ENCODE assay signal across 17 cellular contexts in genomic region chr1:59085101-59085500, GRCh38.
DNase-seq lines count a peak whose midpoint lies in the region; ATAC-seq, FAIRE-seq and TF ChIP-seq lines count a peak whose summit lies in the region.
"Had no signal": no experiment of that assay in that cellular context is flagged by ENCODE, and none has a peak within 500 bp of the region (broad histone marks: within the 10 kb centered on the region; RNA-seq: fewer than 3 reads in every experiment).

No MANE protein-coding gene starts in this region.

- H3K18ac ChIP-seq in H1 (ENCODE audit: extremely low read depth, low read length), result no peak overlapping the region
- no peak overlapping the region for H3K18ac ChIP-seq in mesendoderm (ENCODE audit: low read length)

- H3K9me3 ChIP-seq in DND-41 (ENCODE audit: insufficient read depth, low read length, severe bottlenecking) (no peaks in the 10 kb centered on the region), H1 (ENCODE audit: insufficient read depth in 2 of 2, low read depth in 1 of 2, low read length in 1 of 2) (no peaks in the 10 kb centered on the region)
- H3K9me3 ChIP-seq: HAP-1 had no signal

- no peak overlapping the region for H3K14ac ChIP-seq in H1 (ENCODE audit: insufficient read length)

- H3K4me1 ChIP-seq in DND-41 (ENCODE audit: insufficient read depth, low read length) (peaks cover 21% of the 10 kb centered on the region), H1 (replicated peaks in 1 of 4; ENCODE audit: control insufficient read depth in 3 of 4, insufficient read depth in 4 of 4, low read length in 3 of 4) (peaks cover 2 to 9% (median 4%) of the 10 kb centered on the region in 4 experiments), mesendoderm (ENCODE audit: control insufficient read depth, low read depth, low read length) (peaks cover 3% of the 10 kb centered on the region)
- H3K4me1 ChIP-seq: HAP-1 had no signal

- TF ChIP-seq CTCF in DND-41 (IDR thresholded peaks at IDR 0.05; ENCODE audit: borderline replicate concordance, extremely low read depth, low read length, poor library complexity, severe bottlenecking), result no peak
- TF ChIP-seq CTCF in H1 (IDR thresholded peaks at IDR 0.05; ENCODE audit: control extremely low read depth in 1 of 3, insufficient read depth in 1 of 3, low read depth in 1 of 3, low read length in 3 of 3), result no peak

- H2BK120ac ChIP-seq in H1 (replicated peaks; ENCODE audit: low read depth, low read length), result peak overlapping the region; percentile 35
- H2BK120ac ChIP-seq in mesendoderm (ENCODE audit: low read depth, low read length), result no peak overlapping the region

- CTCF ChIA-PET in H1 (lab: Charles Lee; ENCODE audit: partially characterized antibody), result interaction anchor here (0.7 to 1.2 kb wide), 2 partner anchors 14 to 861 kb away, joined by 3 read pairs; no protein-coding TSS in a partner anchor

- no peak overlapping the region for H3K9ac ChIP-seq in DND-41 (ENCODE audit: low read depth, low read length)
- H3K9ac ChIP-seq in H1 (replicated peaks in 1 of 4; ENCODE audit: extremely low read depth in 1 of 4, low read depth in 3 of 4, low read length in 3 of 4), result no peak overlapping the region
- H3K9ac ChIP-seq in mesendoderm (ENCODE audit: low read length), result no peak overlapping the region
- H3K9ac ChIP-seq: BLaER1 had no signal

- TF ChIP-seq RAD21 in H1 (IDR thresholded peaks at IDR 0.05 in 1 of 2, conservative IDR thresholded peaks at IDR 0.05 in 1 of 2; ENCODE audit: low read depth in 2 of 2, low read length in 2 of 2), result no peak

- H3K79me1 ChIP-seq in H1 (ENCODE audit: low read depth, low read length) (no peaks in the 10 kb centered on the region), mesendoderm (ENCODE audit: low read length) (no peaks in the 10 kb centered on the region)

- peak overlapping the region; percentile 99 for H2BK20ac ChIP-seq in H1 (ENCODE audit: low read length)

- ATAC-seq in DND-41 (ENCODE audit: insufficient read depth, low read depth) (no peak), HG02884 (IDR thresholded peaks at IDR 0.05; ENCODE audit: unreplicated experiment) (no peak)
- ATAC-seq: GM12878, HepG2 had no signal

- no peak overlapping the region for H2AK5ac ChIP-seq in H1 (ENCODE audit: low read depth, low read length)
- peak overlapping the region; percentile 68 for H2AK5ac ChIP-seq in mesendoderm (ENCODE audit: low read length)

- FAIRE-seq in H1 (lab: Jason Lieb, UNC), result no peak
- FAIRE-seq: GM12878, HepG2 had no signal

- no peak overlapping the region for H3K23ac ChIP-seq in H1 (ENCODE audit: insufficient read length)
- no peak overlapping the region for H3K23ac ChIP-seq in mesendoderm (ENCODE audit: low read length)

- no peaks in the 10 kb centered on the region for H4K20me1 ChIP-seq in DND-41 (ENCODE audit: insufficient read depth, low read length)
- H4K20me1 ChIP-seq in H1 (replicated peaks in 1 of 2; ENCODE audit: control insufficient read depth in 1 of 2, insufficient read depth in 2 of 2, low read length in 2 of 2), result no peaks in the 10 kb centered on the region
- H4K20me1 ChIP-seq: BLaER1 had no signal

- H3K4me3 ChIP-seq in DND-41 (ENCODE audit: low read depth in 1 of 2, low read length in 2 of 2) (no peak overlapping the region), H1 (ENCODE audit: extremely low read depth in 1 of 4, insufficient read depth in 2 of 4, low read depth in 3 of 4, low read length in 4 of 4) (no peak overlapping the region), mesendoderm (ENCODE audit: low read length) (no peak overlapping the region)
- H3K4me3 ChIP-seq: GM12878, HAP-1 had no signal

- POLR2A ChIA-PET in H1 (lab: Charles Lee; ENCODE audit: partially characterized antibody), result interaction anchor here (0.9 kb wide), 1 partner anchor 10 kb away, joined by 3 read pairs; no protein-coding TSS in a partner anchor

- H3K4ac ChIP-seq in H1 (replicated peaks; ENCODE audit: insufficient read length, low read depth, low read length), result no peak overlapping the region
- no peak overlapping the region for H3K4ac ChIP-seq in mesendoderm (ENCODE audit: low read depth, low read length)

- H2AFZ ChIP-seq in DND-41 (ENCODE audit: low read depth, low read length) (no peak overlapping the region), H1 (ENCODE audit: low read length) (no peak overlapping the region)

- no peak for TF ChIP-seq EP300 in H1 (IDR thresholded peaks at IDR 0.05; ENCODE audit: borderline replicate concordance in 1 of 2, low read depth in 2 of 2, low read length in 2 of 2)

- no peaks in the 10 kb centered on the region for H3K23me2 ChIP-seq in H1 (ENCODE audit: low read depth, low read length)

- H3K56ac ChIP-seq in H1 (replicated peaks; ENCODE audit: insufficient read length, low read depth, low read length) (no peak overlapping the region), mesendoderm (ENCODE audit: low read length) (peak overlapping the region; percentile 37)

- H4K91ac ChIP-seq in H1 (replicated peaks; ENCODE audit: insufficient read length, low read length), result peak overlapping the region; percentile 58

- TF ChIP-seq POLR2A in H1 (IDR thresholded peaks at IDR 0.05; ENCODE audit: control extremely low read depth in 1 of 2, low read depth in 2 of 2, low read length in 2 of 2), result no peak

- H3K79me2 ChIP-seq in DND-41 (ENCODE audit: insufficient read depth, low read length) (no peaks in the 10 kb centered on the region), H1 (ENCODE audit: control insufficient read depth in 1 of 2, insufficient read depth in 2 of 2, low read length in 2 of 2) (no peaks in the 10 kb centered on the region), mesendoderm (ENCODE audit: control insufficient read depth, insufficient read depth, low read length) (no peaks in the 10 kb centered on the region)

- H3K27ac ChIP-seq in DND-41 (ENCODE audit: low read length) (peak overlapping the region; percentile 13; the same call in 1 of the 2 replicates), H1 (ENCODE audit: low read depth, low read length) (no peak overlapping the region), mesendoderm (ENCODE audit: low read depth, low read length) (no peak overlapping the region)

- H3K36me3 ChIP-seq in DND-41 (ENCODE audit: insufficient read depth, low read length) (no peaks in the 10 kb centered on the region), H1 (ENCODE audit: control insufficient read depth in 2 of 4, insufficient read depth in 4 of 4, low read length in 3 of 4) (no peaks in the 10 kb centered on the region), mesendoderm (ENCODE audit: control insufficient read depth, insufficient read depth, low read length) (no peaks in the 10 kb centered on the region)
- H3K36me3 ChIP-seq: BLaER1, HAP-1 had no signal

- no peak overlapping the region for H4K8ac ChIP-seq in H1 (ENCODE audit: extremely low read depth, insufficient read depth, low read length)
- no peak overlapping the region for H4K8ac ChIP-seq in mesendoderm (ENCODE audit: low read depth, low read length)

- H2BK15ac ChIP-seq in H1 (ENCODE audit: low read length) (no peak overlapping the region), mesendoderm (replicated peaks; ENCODE audit: low read depth) (no peak overlapping the region)

- H3K27me3 ChIP-seq in DND-41 (ENCODE audit: insufficient read depth, low read length, poor library complexity) (no peaks in the 10 kb centered on the region), H1 (replicated peaks in 1 of 4; ENCODE audit: control insufficient read depth in 3 of 4, extremely low read depth in 1 of 4, insufficient read depth in 3 of 4, low read length in 3 of 4) (no peaks in the 10 kb centered on the region), mesendoderm (ENCODE audit: insufficient read depth, low read length, poor library complexity) (no peaks in the 10 kb centered on the region)
- H3K27me3 ChIP-seq: BLaER1 had no signal

- DNase-seq in DND-41 (no peak), HT1080 (ENCODE audit: low read depth) (peak; percentile 39), H1 (ENCODE audit: low read depth in 1 of 2, low spot score in 2 of 2) (no peak), mesendoderm (no peak), NCI-H146 treated with DMSO at 0.1 percent for 48 hours (lab: John Stamatoyannopoulos, UW; ENCODE audit: unreplicated experiment) (no peak)
- no peak for DNase-seq in activated CD4-positive, alpha-beta T cell treated with anti-CD3 and anti-CD28 coated beads, Interleukin-2, amount 50 U/mL, for 48 hours
- DNase-seq: 8988T; Calu3; CD4-positive, alpha-beta memory T cell; GDM1; GOT3; KG1 had no signal

- H2BK5ac ChIP-seq in H1 (ENCODE audit: low read depth, low read length) (peak overlapping the region; percentile 87; the same call in 1 of the 2 replicates), mesendoderm (ENCODE audit: low read length) (no peak overlapping the region)

- WGBS in H1 (ENCODE audit: extremely low coverage in 1 of 2, insufficient coverage in 1 of 2, insufficient read length in 1 of 2, insufficient replicate concordance in 2 of 2, low coverage in 1 of 2, low lambda C conversion rate in 2 of 2, missing lambda C conversion rate in 1 of 2), 2 experiments, result 86% methylated on average over 3 of the region's 3 CpGs; no CpG with 5 or more reads in 1 of the 2 experiments
- WGBS in mesendoderm (ENCODE audit: extremely low coverage, insufficient coverage, low lambda C conversion rate), result no CpG with 5 or more reads among the region's 3 CpGs

- H4K5ac ChIP-seq in H1 (ENCODE audit: insufficient read length, low read depth, low read length), result no peak overlapping the region
- H4K5ac ChIP-seq in mesendoderm (ENCODE audit: low read length), result no peak overlapping the region

- H3K4me2 ChIP-seq in DND-41 (ENCODE audit: insufficient read depth, low read length), result no peak overlapping the region
- H3K4me2 ChIP-seq in H1 (ENCODE audit: insufficient read depth in 1 of 2, low read depth in 2 of 2, low read length in 2 of 2), result no peak overlapping the region
- no peak overlapping the region for H3K4me2 ChIP-seq in mesendoderm (ENCODE audit: low read length)

- peak overlapping the region; percentile 56; the same call in 1 of the 2 replicates for H2BK12ac ChIP-seq in H1 (ENCODE audit: low read depth, low read length)

TF ChIP-seq in H1, 55 proteins besides CTCF, POLR2A, EP300 and RAD21:
- TF ChIP-seq SUZ12 (IDR thresholded peaks at IDR 0.05; ENCODE audit: low read length), result no peak
